ENCODE assay signal across 12 cellular contexts in the genomic region with DNA sequence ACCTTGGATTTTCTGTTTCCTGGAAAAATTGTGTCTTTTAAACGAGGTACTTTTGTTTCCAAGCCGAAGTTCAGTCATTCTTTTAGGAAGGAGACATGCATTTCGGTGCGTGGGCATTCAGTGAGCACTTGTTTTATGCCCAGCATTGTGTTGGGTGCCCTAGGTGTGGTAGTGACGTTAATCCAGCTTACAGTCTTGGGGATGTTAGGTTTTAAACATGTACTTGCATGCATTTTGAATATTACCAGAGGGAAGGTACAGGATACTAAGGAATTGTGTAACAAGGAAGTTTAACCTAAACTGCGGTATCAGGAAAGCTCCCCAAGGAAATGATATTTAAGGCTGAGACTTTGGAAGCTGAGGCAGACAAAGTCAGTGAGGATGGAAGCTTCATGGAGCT.
DNase-seq lines count a peak whose midpoint lies in the region; ATAC-seq, FAIRE-seq and TF ChIP-seq lines count a peak whose summit lies in the region.
"Had no signal": no experiment of that assay in that cellular context is flagged by ENCODE, and none has a peak within 500 bp of the region (broad histone marks: within the 10 kb centered on the region; RNA-seq: fewer than 3 reads in every experiment).

No MANE protein-coding gene starts in this region.

- H3K27ac ChIP-seq in A549 (peak overlapping the region; percentile 11 to 81; a peak in 4 of 6 replicates), caudate nucleus (ENCODE audit: low read depth, low read length) (peak overlapping the region; percentile 84)

- no peaks in the 10 kb centered on the region for H3K9me3 Mint-ChIP-seq in IgD-negative memory B cell
- no peaks in the 10 kb centered on the region for H3K9me3 Mint-ChIP-seq in nephron

- no peak for TF ChIP-seq RAD21 in A549 (conservative IDR thresholded peaks at IDR 0.05 in 1 of 2, IDR thresholded peaks at IDR 0.05 in 1 of 2)

- H3K27me3 Mint-ChIP-seq in IgD-negative memory B cell: no peaks in the 10 kb centered on the region
- H3K27me3 Mint-ChIP-seq in nephron (ENCODE audit: low read depth): no peaks in the 10 kb centered on the region

- peaks cover 2% of the 10 kb centered on the region; the same call in 1 of the 2 replicates for H3K36me3 ChIP-seq in H7 (replicated peaks; ENCODE audit: control insufficient read depth, insufficient read depth, low read length)

- POLR2A ChIA-PET in A549 (lab: Yijun Ruan, JAX): no interaction called here

- H3K9me3 ChIP-seq in A549: no peaks in the 10 kb centered on the region

- FAIRE-seq in A549 (lab: Jason Lieb, UNC): no peak

- DNase-seq in A549 (ENCODE audit: low read depth in 1 of 2, low spot score in 1 of 2): no peak
- DNase-seq in caudate nucleus (lab: John Stamatoyannopoulos, UW): no peak
- DNase-seq in activated CD4-positive, alpha-beta T cell treated with anti-CD3 and anti-CD28 coated beads for 1 hour: no peak
- DNase-seq in H7: no peak
- DNase-seq in GM03348 (ENCODE audit: low spot score): no peak
- no peak for DNase-seq in putamen (ENCODE audit: low spot score)
- DNase-seq: EL, NCI-H1417 treated with DMSO at 0.1 percent for 48 hours, NCI-H748 treated with DMSO at 0.1 percent for 48 hours had no signal

- 78% methylated on average over 6 of the region's 6 CpGs for WGBS in A549 (ENCODE audit: missing lambda C conversion rate)

- peaks cover 4% of the 10 kb centered on the region for H3K36me3 Mint-ChIP-seq in IgD-negative memory B cell
- H3K36me3 Mint-ChIP-seq in nephron (ENCODE audit: low read depth): peaks cover 16% of the 10 kb centered on the region

- TF ChIP-seq CTCF in A549 (IDR thresholded peaks at IDR 0.05): no peak
- no peak for TF ChIP-seq CTCF in nephron (IDR thresholded peaks at IDR 0.05; ENCODE audit: unreplicated experiment in 3 of 3)

- H3K4me3 Mint-ChIP-seq in IgD-negative memory B cell (peak overlapping the region in 1 of 4 donors; percentile 47), nephron (no peak overlapping the region)

- CTCF ChIA-PET in A549 (lab: Yijun Ruan, JAX): interaction anchor here (0.7 to 6.6 kb wide), 11 partner anchors 12 to 87 kb away, joined by 3 to 83 read pairs (median 5); no protein-coding TSS in a partner anchor

- no peaks in the 10 kb centered on the region for H3K27me3 ChIP-seq in H7 (ENCODE audit: control insufficient read depth, insufficient read depth, low read length)

- no peak for TF ChIP-seq EP300 in A549 (IDR thresholded peaks at IDR 0.05)

- TF ChIP-seq POLR2A in A549 (IDR thresholded peaks at IDR 0.05; ENCODE audit: low read length): no peak

- H3K4me3 ChIP-seq in A549 (no peak overlapping the region), H7 (ENCODE audit: insufficient read depth, low read depth, low read length) (no peak overlapping the region)

- peak overlapping the region; percentile 17; the same call in 1 of the 3 replicates for H3K4me2 ChIP-seq in A549

- H3K27ac Mint-ChIP-seq in IgD-negative memory B cell: peak overlapping the region in 2 of 3 donors; percentile 50 to 54
- H3K27ac Mint-ChIP-seq in nephron: peak overlapping the region in 2 of 3 experiments; percentile 25 to 30

- H3K4me1 ChIP-seq in A549: peaks cover 83% of the 10 kb centered on the region

- peaks cover 21 to 56% (median 46%) of the 10 kb centered on the region in 3 donors for H3K4me1 Mint-ChIP-seq in IgD-negative memory B cell
- peaks cover 62% of the 10 kb centered on the region for H3K4me1 Mint-ChIP-seq in nephron

- ATAC-seq in A549: no peak
- ATAC-seq: HepG2 had no signal

TF ChIP-seq in A549, 52 proteins besides CTCF, POLR2A, EP300 and RAD21:
- TF ChIP-seq MAFK (IDR thresholded peaks at IDR 0.05; ENCODE audit: partially characterized antibody): no peak
- no peak for TF ChIP-seq ESRRA (IDR thresholded peaks at IDR 0.05; ENCODE audit: borderline replicate concordance, low read length)
- TF ChIP-seq GATA3 (IDR thresholded peaks at IDR 0.05; ENCODE audit: borderline replicate concordance): no peak
- no peak for TF ChIP-seq ZNF302 (CRISPR knock-in tag; IDR thresholded peaks at IDR 0.05)
- TF ChIP-seq HEYL (CRISPR knock-in tag; IDR thresholded peaks at IDR 0.05): no peak
- TF ChIP-seq REST (IDR thresholded peaks at IDR 0.05): no peak
- TF ChIP-seq, protein P1, sequence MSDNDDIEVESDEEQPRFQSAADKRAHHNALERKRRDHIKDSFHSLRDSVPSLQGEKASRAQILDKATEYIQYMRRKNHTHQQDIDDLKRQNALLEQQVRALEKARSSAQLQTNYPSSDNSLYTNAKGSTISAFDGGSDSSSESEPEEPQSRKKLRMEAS (IDR thresholded peaks at IDR 0.05): no peak
- no peak for TF ChIP-seq EHF (CRISPR knock-in tag; IDR thresholded peaks at IDR 0.05)
- TF ChIP-seq ZFP36 (IDR thresholded peaks at IDR 0.05; ENCODE audit: borderline replicate concordance, partially characterized antibody): no peak
- TF ChIP-seq SMC3 (IDR thresholded peaks at IDR 0.05): no peak
- TF ChIP-seq CBX2 (IDR thresholded peaks at IDR 0.05; ENCODE audit: borderline replicate concordance, low read depth): no peak
- TF ChIP-seq KDM1A (IDR thresholded peaks at IDR 0.05; ENCODE audit: low read depth): no peak
